Comparison of ENCODE assay signal across 13 cellular contexts in genomic region chr5:125455041-125455440, GRCh38.
DNase-seq lines count a peak whose midpoint lies in the region; ATAC-seq lines count a peak whose summit lies in the region.
"Had no signal": no experiment of that assay in that cellular context is flagged by ENCODE, and none has a peak within 500 bp of the region (broad histone marks: within the 10 kb centered on the region; RNA-seq: fewer than 3 reads in every experiment).

No MANE protein-coding gene starts in this region.

- ATAC-seq in HG03159 (IDR thresholded peaks at IDR 0.05; ENCODE audit: unreplicated experiment): no peak

- DNase-seq in NCI-H226: peak; percentile 55
- DNase-seq in dedifferentiated amniotic fluid mesenchymal stem cell (ENCODE audit: extremely low spot score): peak; percentile 57
- DNase-seq in iris pigment epithelial cell (ENCODE audit: low read depth): peak; percentile 52
- DNase-seq in stimulated activated CD4-positive, alpha-beta T cell treated with anti-CD3 and anti-CD28 coated beads, Interleukin-4, amount 100 ng/mL, for 4 hours: no peak
- no peak for DNase-seq in GM03348 (ENCODE audit: low spot score)
- DNase-seq in epidermal melanocyte (ENCODE audit: insufficient read length, low spot score): no peak
- DNase-seq: CD8-positive, alpha-beta memory T cell; KBM-7; NCI-H1092 treated with DMSO at 0.1 percent for 48 hours; NCI-H187; NCI-H446; SHP77 had no signal

Comparison
In these comparisons a context has a peak if more than half of its experiments do, and no peak if none do; other contexts are left out.
1. DNase-seq: peak in NCI-H226 (single experiment), dedifferentiated amniotic fluid mesenchymal stem cell (single experiment) and iris pigment epithelial cell (single experiment); none in stimulated activated CD4-positive, alpha-beta T cell treated with anti-CD3 and anti-CD28 coated beads, Interleukin-4, amount 100 ng/mL, for 4 hours (0 of 2), GM03348 (single experiment) and epidermal melanocyte (single experiment).